In the genomic region with DNA sequence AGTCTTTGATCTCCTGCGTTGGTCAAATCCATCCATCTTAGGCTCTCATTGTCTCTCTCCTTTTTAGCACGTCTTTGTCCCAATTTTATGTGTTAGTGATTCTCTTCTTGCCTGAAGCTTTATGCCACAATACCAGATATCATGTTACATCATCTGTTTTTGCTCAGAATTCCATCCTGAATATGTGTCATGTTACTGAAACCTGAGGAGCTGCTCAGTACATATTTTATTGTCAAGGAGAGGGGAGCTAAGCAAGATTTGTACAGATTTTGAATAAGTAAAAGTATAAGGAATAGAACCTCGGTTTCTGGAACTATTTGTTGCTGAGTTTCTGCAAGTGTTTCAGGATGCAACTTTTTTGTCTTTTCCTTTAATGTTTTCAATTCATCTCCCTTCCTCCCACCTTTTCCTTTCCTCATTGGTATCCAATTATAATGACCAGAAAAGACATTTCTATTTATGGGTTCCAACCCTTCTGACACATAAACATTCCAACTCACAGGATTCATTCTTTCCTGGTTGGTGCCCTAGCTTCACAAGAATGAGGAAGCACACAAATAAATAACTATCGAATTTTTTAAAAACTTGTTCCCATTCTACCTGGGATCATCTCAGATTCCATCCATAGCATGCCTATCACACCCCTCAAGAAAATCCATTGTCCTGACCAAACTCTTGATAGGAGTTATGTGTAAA, we compare ENCODE assay signal across 10 cellular contexts.
DNase-seq lines count a peak whose midpoint lies in the region; ATAC-seq lines count a peak whose summit lies in the region.
"Had no signal": no experiment of that assay in that cellular context is flagged by ENCODE, and none has a peak within 500 bp of the region (broad histone marks: within the 10 kb centered on the region; RNA-seq: fewer than 3 reads in every experiment).

No MANE protein-coding gene starts in this region.

- ATAC-seq in HG03565 (IDR thresholded peaks at IDR 0.05; ENCODE audit: unreplicated experiment): no peak
- ATAC-seq: activated CD8-positive, alpha-beta T cell treated with anti-CD3 and anti-CD28 coated beads for 36 hours; stimulated activated naive B cell treated with anti-CD40 and anti-IgM and Interleukin-4, amounts not matched to agents 10 μg/mL and 1 μg/mL and 100 μg/mL, for 72 hours had no signal

- no peaks in the 10 kb centered on the region for H3K79me2 ChIP-seq in ACC112 (ENCODE audit: control insufficient read depth, insufficient read depth, low read length, unreplicated experiment)

- no peaks in the 10 kb centered on the region for H3K27me3 ChIP-seq in ACC112 (ENCODE audit: insufficient read depth, low read length)

- peak overlapping the region; percentile 68 for H2AFZ ChIP-seq in ACC112 (ENCODE audit: low read length, unreplicated experiment)

- H3K4me1 ChIP-seq in ACC112 (ENCODE audit: control insufficient read depth, insufficient read depth, low read length, unreplicated experiment): peaks cover 25% of the 10 kb centered on the region

- peak overlapping the region; percentile 79 for H3K27ac ChIP-seq in ACC112 (ENCODE audit: low read depth, low read length)

- peak overlapping the region; percentile 55 for H3K4me3 ChIP-seq in ACC112 (ENCODE audit: low read depth, low read length)

- DNase-seq in HPDE6-E6E7 (ENCODE audit: extremely low spot score) (peak; percentile 36), amniotic epithelial cell (ENCODE audit: low read depth) (peak; percentile 71), iris pigment epithelial cell (ENCODE audit: low read depth) (peak; percentile 92), NCI-H1436 treated with DMSO at 0.1 percent for 48 hours (lab: John Stamatoyannopoulos, UW) (no peak), NCI-H1694 treated with DMSO at 0.1 percent for 48 hours (lab: John Stamatoyannopoulos, UW) (no peak), D341Med (ENCODE audit: low spot score) (no peak)
- DNase-seq: activated CD8-positive, alpha-beta T cell treated with anti-CD3 and anti-CD28 coated beads for 36 hours; stimulated activated naive B cell treated with anti-CD40 and anti-IgM and Interleukin-4, amounts not matched to agents 10 μg/mL and 1 μg/mL and 100 μg/mL, for 72 hours had no signal

- H3K36me3 ChIP-seq in ACC112 (ENCODE audit: insufficient read depth, low read length): no peaks in the 10 kb centered on the region

Comparison
In these comparisons a context has a peak if more than half of its experiments do, and no peak if none do; other contexts are left out.
1. DNase-seq: peak in HPDE6-E6E7 (single experiment), amniotic epithelial cell (single experiment) and iris pigment epithelial cell (single experiment); none in NCI-H1436 treated with DMSO at 0.1 percent for 48 hours (single experiment), NCI-H1694 treated with DMSO at 0.1 percent for 48 hours (single experiment) and D341Med (single experiment).